In the genomic region with DNA sequence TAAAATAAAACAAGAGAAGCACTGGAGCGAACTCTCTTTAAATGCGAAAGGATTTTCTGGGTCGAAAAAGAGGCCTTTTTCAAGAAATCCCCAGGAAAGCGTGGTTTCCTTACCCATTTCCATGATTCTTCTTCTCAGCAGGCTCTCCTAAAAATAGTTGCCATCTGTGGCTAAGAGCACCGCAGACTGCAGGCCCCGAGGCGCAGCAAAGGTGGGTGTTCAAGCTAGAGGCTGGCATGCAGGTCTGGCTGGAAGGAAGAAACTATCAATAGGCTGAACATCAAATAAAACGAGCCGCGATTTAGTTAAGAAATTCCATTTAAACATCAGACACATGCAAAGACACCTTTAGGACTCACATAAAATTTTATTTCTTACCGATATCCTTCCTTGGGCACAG, we compare ENCODE assay signal across 19 cellular contexts.
DNase-seq lines count a peak whose midpoint lies in the region; ATAC-seq and TF ChIP-seq lines count a peak whose summit lies in the region.
"Had no signal": no experiment of that assay in that cellular context is flagged by ENCODE, and none has a peak within 500 bp of the region (broad histone marks: within the 10 kb centered on the region; RNA-seq: fewer than 3 reads in every experiment).

No MANE protein-coding gene starts in this region.

- H3K36me3 ChIP-seq in neuronal stem cell (replicated peaks in 1 of 2; ENCODE audit: control insufficient read depth in 2 of 2, insufficient read depth in 2 of 2, low read length in 2 of 2), result no peaks in the 10 kb centered on the region
- H3K36me3 ChIP-seq in psoas muscle (ENCODE audit: insufficient read depth in 1 of 2, low read depth in 1 of 2), result no peaks in the 10 kb centered on the region

- TF ChIP-seq CTCF in psoas muscle (IDR thresholded peaks at IDR 0.05), result no peak

- no peak overlapping the region for H2BK5ac ChIP-seq in neuronal stem cell (ENCODE audit: low read length)

- ATAC-seq in psoas muscle (no peak), HG03469 (IDR thresholded peaks at IDR 0.05; ENCODE audit: unreplicated experiment) (no peak)
- ATAC-seq: SK-N-SH treated with all-trans-retinoic acid at 6 μM for 48 hours had no signal

- H3K27me3 ChIP-seq in neuronal stem cell (ENCODE audit: control insufficient read depth in 3 of 3, insufficient read depth in 3 of 3, low read depth in 1 of 3, low read length in 3 of 3) (peaks cover 0 to 4% (median 0%) of the 10 kb centered on the region in 3 experiments), psoas muscle (ENCODE audit: insufficient read depth in 3 of 3, low read length in 2 of 3) (peaks cover 0 to 2% (median 0%) of the 10 kb centered on the region in 3 donors)

- H3K18ac ChIP-seq in neuronal stem cell (ENCODE audit: low read length), result no peak overlapping the region

- H3K4ac ChIP-seq in neuronal stem cell (ENCODE audit: low read length), result no peak overlapping the region

- no peak overlapping the region for H2BK15ac ChIP-seq in neuronal stem cell (ENCODE audit: low read length)

- H3K4me3 ChIP-seq in neuronal stem cell (ENCODE audit: low read length in 2 of 2), result no peak overlapping the region
- no peak overlapping the region for H3K4me3 ChIP-seq in psoas muscle

- peak overlapping the region; percentile 41 for H2AFZ ChIP-seq in neuronal stem cell (ENCODE audit: low read length)

- H3K4me1 ChIP-seq in neuronal stem cell (ENCODE audit: control insufficient read depth in 2 of 2, insufficient read depth in 1 of 2, low read depth in 1 of 2, low read length in 2 of 2) (no peaks in the 10 kb centered on the region), psoas muscle (no peaks in the 10 kb centered on the region)

- DNase-seq in NCI-H2081 (lab: John Stamatoyannopoulos, UW), result peak; percentile 47 to 80
- DNase-seq in NCI-H2081 treated with DMSO at 0.1 percent for 48 hours (lab: John Stamatoyannopoulos, UW), result no peak
- peak; percentile 98 for DNase-seq in NCI-H1417 treated with DMSO at 0.1 percent for 48 hours (lab: John Stamatoyannopoulos, UW)
- peak in 30 of 42 donors; percentile 7 to 72 (median 41) for DNase-seq in head of caudate nucleus
- DNase-seq in neuronal stem cell (ENCODE audit: low spot score), result no peak
- DNase-seq in psoas muscle, result no peak
- no peak for DNase-seq in NK-92 treated with Interleukin-12 subunit alpha and Interleukin-12 subunit beta, amount 100 ng/mL, for 24 hours (lab: John Stamatoyannopoulos, UW)
- DNase-seq: AML-193, DMS 273 treated with DMSO at 0.1 percent for 48 hours, DND-41, MV-4-11, NCI-H187 treated with DMSO at 0.1 percent for 48 hours, NCI-H446 treated with DMSO at 0.1 percent for 48 hours, NCI-H774, SHP77 had no signal

- H2AK5ac ChIP-seq in neuronal stem cell (ENCODE audit: low read depth, low read length), result no peak overlapping the region

- H3K27ac ChIP-seq in neuronal stem cell (replicated peaks; ENCODE audit: low read length) (no peak overlapping the region), psoas muscle (no peak overlapping the region)
- H3K27ac ChIP-seq: 22Rv1, KMS-11 had no signal

- H2BK120ac ChIP-seq in neuronal stem cell (ENCODE audit: low read depth, low read length), result no peak overlapping the region

- intact Hi-C loops in head of caudate nucleus (cut with DNase I), result loop anchor here (10.0 kb wide), 1 partner anchor 825 kb away; no protein-coding TSS in a partner anchor
- intact Hi-C loops in psoas muscle (cut with DNase I), result loop anchor here in 1 of 2 donors (10.0 kb wide), 1 partner anchor 995 kb away; no protein-coding TSS in a partner anchor

- no CpG with 5 or more reads among the region's 11 CpGs for WGBS in neuronal stem cell (ENCODE audit: extremely low coverage in 2 of 2, insufficient read length in 2 of 2, insufficient replicate concordance in 1 of 2), 2 donors
- WGBS in psoas muscle, 3 donors, result 84 to 88% (median 84%) methylated on average over 11 of the region's 11 CpGs

- H3K9ac ChIP-seq in neuronal stem cell (ENCODE audit: low read depth, low read length, poor library complexity), result no peak overlapping the region
- H3K9ac ChIP-seq: KMS-11 had no signal

- H4K8ac ChIP-seq in neuronal stem cell (ENCODE audit: low read depth, low read length), result no peak overlapping the region

- H3K9me3 ChIP-seq in neuronal stem cell (replicated peaks in 1 of 2; ENCODE audit: control insufficient read depth in 2 of 2, insufficient read depth in 1 of 2, low read depth in 1 of 2, low read length in 2 of 2) (no peaks in the 10 kb centered on the region), psoas muscle (no peaks in the 10 kb centered on the region)

- H3K14ac ChIP-seq in neuronal stem cell (ENCODE audit: low read length), result no peak overlapping the region

- H4K91ac ChIP-seq in neuronal stem cell (ENCODE audit: low read depth, low read length, poor library complexity), result no peak overlapping the region

- no peak overlapping the region for H2BK12ac ChIP-seq in neuronal stem cell (ENCODE audit: low read length)

- H3K4me2 ChIP-seq in neuronal stem cell (ENCODE audit: insufficient read depth, low read length, poor library complexity, severe bottlenecking), result no peak overlapping the region
- H3K4me2 ChIP-seq: KMS-11 had no signal

- H3K79me1 ChIP-seq in neuronal stem cell (ENCODE audit: low read depth, low read length), result no peaks in the 10 kb centered on the region

- H3K23ac ChIP-seq in neuronal stem cell (ENCODE audit: low read depth, low read length, poor library complexity), result no peak overlapping the region

Comparison
In these comparisons a context has a peak if more than half of its experiments do, and no peak if none do; other contexts are left out.
1. DNase-seq: peak in NCI-H2081 (2 of 2), NCI-H1417 treated with DMSO at 0.1 percent for 48 hours (single experiment) and head of caudate nucleus (30 of 42); none in NCI-H2081 treated with DMSO at 0.1 percent for 48 hours (single experiment), neuronal stem cell (single experiment), psoas muscle (0 of 2) and NK-92 treated with Interleukin-12 subunit alpha and Interleukin-12 subunit beta, amount 100 ng/mL, for 24 hours (single experiment).